1 cellular context compared by ENCODE assay signal in genomic region chr1:212396638-212397037, GRCh38.
A peak's percentile ranks its signal among the peaks of the same experiment; 100 is the strongest.
TF ChIP-seq lines count a peak whose summit lies in the region.

No MANE protein-coding gene starts in this region.

TF ChIP-seq in K562, 482 proteins besides CTCF, POLR2A, EP300 and RAD21 (continued from another document):
- 0 out of 2 replicates have a peak, but pooled peaks have one; percentile 33 for TF ChIP-seq ZBTB33 (CRISPR knock-in tag; IDR thresholded peaks at IDR 0.05)
- peak; percentile 100 for TF ChIP-seq DACH1 (IDR thresholded peaks at IDR 0.05; ENCODE audit: partially characterized antibody)
- TF ChIP-seq THRB (CRISPR knock-in tag; conservative IDR thresholded peaks at IDR 0.05): no peak
- TF ChIP-seq HDAC2 (IDR thresholded peaks at IDR 0.05): 0 out of 2 replicates have a peak, but pooled peaks have one; percentile 26
- no peak for TF ChIP-seq SNAPC5 (CRISPR knock-in tag; IDR thresholded peaks at IDR 0.05)
- TF ChIP-seq COPS2 (conservative IDR thresholded peaks at IDR 0.05): no peak
- peak; percentile 61; the same call in 1 of the 2 replicates for TF ChIP-seq CBX5 (IDR thresholded peaks at IDR 0.05; ENCODE audit: borderline replicate concordance, low read depth)
- TF ChIP-seq ZNF740 (CRISPR knock-in tag; IDR thresholded peaks at IDR 0.05): no peak
- no peak for TF ChIP-seq ZNF740 (tag; IDR thresholded peaks at IDR 0.05)
- 0 out of 4 replicates have a peak, but pooled peaks of 1 of the 2 experiments have one; percentile 38 for TF ChIP-seq ARNT (IDR thresholded peaks at IDR 0.05)
- peak; percentile 93 for TF ChIP-seq ZBTB2 (IDR thresholded peaks at IDR 0.05)
- TF ChIP-seq ARID3A (IDR thresholded peaks at IDR 0.05; ENCODE audit: borderline replicate concordance, low read depth, low read length): 0 out of 2 replicates have a peak, but pooled peaks have one; percentile 22
- TF ChIP-seq NCOA1 (IDR thresholded peaks at IDR 0.05; ENCODE audit: low read depth): 0 out of 2 replicates have a peak, but pooled peaks have one; percentile 30
- TF ChIP-seq ZNF512 (tag; IDR thresholded peaks at IDR 0.05): no peak
- TF ChIP-seq ZFX (CRISPR knock-in tag; IDR thresholded peaks at IDR 0.05): no peak
- peak in 1 of 2 experiments; percentile 96; a peak in 2 of 4 replicates for TF ChIP-seq MCM7 (IDR thresholded peaks at IDR 0.05)
- peak; percentile 90; the same call in 1 of the 2 replicates for TF ChIP-seq GATAD2B (IDR thresholded peaks at IDR 0.05; ENCODE audit: borderline replicate concordance)
- TF ChIP-seq RBM17 (IDR thresholded peaks at IDR 0.05; ENCODE audit: borderline replicate concordance, low read depth, low read length): no peak
